ENCODE assay signal across 25 cellular contexts in the genomic region with DNA sequence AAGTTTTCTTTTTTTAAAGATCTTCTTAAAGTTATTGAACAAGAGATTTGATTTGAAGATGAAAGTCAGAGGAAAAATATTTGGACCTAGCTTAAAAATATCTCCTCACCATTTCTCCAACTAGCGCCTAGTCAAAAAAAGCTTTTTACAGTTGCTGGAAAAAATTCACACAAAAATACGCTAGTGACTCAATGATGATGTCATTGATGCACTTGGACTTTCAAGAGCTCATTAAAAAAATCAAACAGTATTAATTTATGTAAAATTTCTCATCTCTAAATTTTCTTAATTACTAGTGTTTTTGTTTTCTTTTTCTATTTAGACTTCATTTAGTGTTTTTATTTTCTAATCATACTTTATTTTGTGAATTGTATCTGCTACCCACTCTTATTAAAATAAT. TPM values are rescaled to one million over a fixed set of nuclear protein-coding genes. Genes with fewer than 3 reads are reported as not detected.
"Had no signal": no experiment of that assay in that cellular context is flagged by ENCODE, and none has a peak within 500 bp of the region (broad histone marks: within the 10 kb centered on the region; RNA-seq: fewer than 3 reads in every experiment).

No MANE protein-coding gene starts in this region.

- H3K27ac Mint-ChIP-seq: dendritic cell treated with granulocyte-macrophage colony-stimulating factor and Interleukin-4, amounts not matched to agents 40 ng/mL and 50 ng/mL, for 4 days; endodermal cell; memory B cell; natural killer cell; progenitor cell of endocrine pancreas; stimulated activated naive CD8-positive, alpha-beta T cell treated with anti-CD3 and anti-CD28 coated beads, Interleukin-15, amount 100 ng/mL, for 72 hours; type B pancreatic cell had no signal

- H3K4me3 Mint-ChIP-seq: dendritic cell treated with granulocyte-macrophage colony-stimulating factor and Interleukin-4, amounts not matched to agents 40 ng/mL and 50 ng/mL, for 4 days; endodermal cell; memory B cell; natural killer cell; stimulated activated naive CD8-positive, alpha-beta T cell treated with anti-CD3 and anti-CD28 coated beads, Interleukin-15, amount 100 ng/mL, for 72 hours; type B pancreatic cell had no signal

- DNase-seq: colonic mucosa; effector CD8-positive, alpha-beta T cell; endodermal cell; stimulated activated CD4-positive, alpha-beta T cell treated with anti-CD3 and anti-CD28 coated beads, Interleukin-12 subunit alpha, Interleukin-12 subunit beta, amount 100 ng/mL, for 4 hours; stimulated activated CD4-positive, alpha-beta T cell treated with anti-CD3 and anti-CD28 coated beads, Interleukin-1b, Interleukin-23, amount 100 ng/mL, for 48 hours; stimulated activated CD4-positive, alpha-beta T cell treated with anti-CD3 and anti-CD28 coated beads, Interleukin-4, amount 100 ng/mL, for 1 hour; stimulated activated CD8-positive, alpha-beta memory T cell treated with anti-CD3 and anti-CD28 coated beads, Interleukin-4, amount 100 ng/mL, for 48 hours; stimulated activated naive CD4-positive, alpha-beta T cell; stimulated activated naive CD8-positive, alpha-beta T cell treated with anti-CD3 and anti-CD28 coated beads, Interleukin-15, amount 100 ng/mL, for 72 hours had no signal

- H2AFZ ChIP-seq: parathyroid adenoma had no signal

- H3K27ac ChIP-seq: colonic mucosa, esophagus muscularis mucosa, parathyroid adenoma, suprapubic skin, thyroid gland had no signal

- H3K4me2 ChIP-seq: smooth muscle cell had no signal

- H3K27me3 ChIP-seq: colonic mucosa, thyroid gland had no signal

- H3K9ac ChIP-seq: parathyroid adenoma had no signal

- H3K79me2 ChIP-seq: parathyroid adenoma had no signal

- H3K36me3 ChIP-seq: colonic mucosa, esophagus muscularis mucosa, suprapubic skin, thyroid gland had no signal

- H3K4me1 Mint-ChIP-seq: memory B cell had no signal

- H3K4me1 ChIP-seq: colonic mucosa, esophagus muscularis mucosa, parathyroid adenoma, suprapubic skin, thyroid gland had no signal

- H3K9me3 Mint-ChIP-seq: dendritic cell treated with granulocyte-macrophage colony-stimulating factor and Interleukin-4, amounts not matched to agents 40 ng/mL and 50 ng/mL, for 4 days; endodermal cell; natural killer cell; stimulated activated naive CD8-positive, alpha-beta T cell treated with anti-CD3 and anti-CD28 coated beads, Interleukin-15, amount 100 ng/mL, for 72 hours; type B pancreatic cell had no signal

- H3K4me3 ChIP-seq: colonic mucosa, esophagus muscularis mucosa, lung, smooth muscle cell, suprapubic skin, thyroid gland had no signal

- H3K9me3 ChIP-seq: colonic mucosa, esophagus muscularis mucosa, suprapubic skin, thyroid gland had no signal

- H3K36me3 Mint-ChIP-seq: natural killer cell, type B pancreatic cell had no signal

RNA-seq across cellular contexts. Expression of a gene that starts 41.8 kb away (rescaled TPM):
- polyA plus RNA-seq: fibroblast of lung, keratinocyte, liver, lung, neural cell, smooth muscle cell, urinary bladder had no signal
